ENCODE assay signal across 36 cellular contexts in the genomic region with DNA sequence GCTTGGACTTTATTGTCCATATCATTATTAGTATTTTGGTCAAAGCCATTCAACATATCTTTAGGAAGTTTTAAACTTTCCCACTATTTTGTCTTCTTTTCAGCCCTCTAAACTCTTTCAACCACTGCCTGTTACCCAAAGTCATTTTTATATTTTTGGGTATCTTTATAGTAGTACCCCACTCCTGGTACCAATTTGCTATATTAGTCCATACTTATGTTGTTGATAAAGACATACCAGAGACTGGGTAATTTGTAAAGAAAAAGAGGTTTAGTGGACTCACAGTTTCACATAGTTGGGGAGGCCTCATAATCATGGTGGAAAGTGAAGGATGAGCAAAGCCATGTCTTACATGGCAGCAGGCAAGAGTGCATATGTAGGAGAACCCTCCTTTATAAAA.
DNase-seq lines count a peak whose midpoint lies in the region; ATAC-seq, FAIRE-seq and TF ChIP-seq lines count a peak whose summit lies in the region.
"Had no signal": no experiment of that assay in that cellular context is flagged by ENCODE, and none has a peak within 500 bp of the region (broad histone marks: within the 10 kb centered on the region; RNA-seq: fewer than 3 reads in every experiment).

No MANE protein-coding gene starts in this region.

- in situ Hi-C loops in K562 (cut with MboI): no loop called here

- ATAC-seq in K562 (no peak), GM19035 (IDR thresholded peaks at IDR 0.05; ENCODE audit: unreplicated experiment) (no peak)
- ATAC-seq in CD8-positive, alpha-beta T cell: no peak
- ATAC-seq: A549 had no signal

- H3K9me3 Mint-ChIP-seq in astrocyte (ENCODE audit: unreplicated experiment): peaks cover 10% of the 10 kb centered on the region
- peaks cover 6% of the 10 kb centered on the region for H3K9me3 Mint-ChIP-seq in CD8-positive, alpha-beta T cell
- peaks cover 0 to 2% (median 0%) of the 10 kb centered on the region in 6 donors for H3K9me3 Mint-ChIP-seq in immature natural killer cell

- H3K27me3 ChIP-seq in astrocyte (ENCODE audit: insufficient read depth, low read length) (no peaks in the 10 kb centered on the region), K562 (ENCODE audit: control insufficient read depth in 2 of 2, insufficient read depth in 2 of 2, low read length in 2 of 2) (no peaks in the 10 kb centered on the region)
- no peaks in the 10 kb centered on the region for H3K27me3 ChIP-seq in CD8-positive, alpha-beta T cell (ENCODE audit: insufficient read depth, low read length)
- H3K27me3 ChIP-seq: BE2C had no signal

- no peak for DNase-seq in astrocyte (ENCODE audit: low read depth)
- DNase-seq in K562 (ENCODE audit: extremely low read depth in 1 of 4, low spot score in 3 of 4): no peak
- DNase-seq in CD8-positive, alpha-beta T cell: no peak
- DNase-seq in kidney glomerular epithelial cell (lab: John Stamatoyannopoulos, UW): no peak
- no peak for DNase-seq in immature natural killer cell
- DNase-seq: 8988T; ACHN; AML-193; BE2C; C1 segment of cervical spinal cord; Caco-2; Calu3; CD4-positive, alpha-beta memory T cell; CD4-positive, alpha-beta T cell; CD4-positive, CD25-positive, alpha-beta regulatory T cell; CD8-positive, alpha-beta memory T cell; COR-L47; DMS 273 treated with DMSO at 0.1 percent for 48 hours; DMS153; DMS53; DMS79; DMS79 treated with DMSO at 0.1 percent for 48 hours; DND-41; EL had no signal

- no peak for TF ChIP-seq POLR2A in K562 (conservative IDR thresholded peaks at IDR 0.05)

- H3K27ac ChIP-seq in HEK293 (ENCODE audit: extremely low read depth, low read depth, low read length) (no peak overlapping the region), astrocyte (ENCODE audit: low read depth, low read length) (no peak overlapping the region), K562 (ENCODE audit: extremely low read depth, low read depth, low read length) (no peak overlapping the region)
- H3K27ac ChIP-seq in CD8-positive, alpha-beta T cell (ENCODE audit: low read depth, low read length): no peak overlapping the region
- H3K27ac ChIP-seq: 22Rv1; A549; BLaER1; BLaER1 treated with 17β-estradiol and CSF1 and Interleukin-3, amounts not matched to agents 10 nM and 100 nM; C4-2B had no signal

- H3K9ac ChIP-seq in astrocyte (ENCODE audit: low read length) (no peak overlapping the region), K562 (ENCODE audit: insufficient read depth in 1 of 2, low read depth in 2 of 2, low read length in 2 of 2) (no peak overlapping the region)
- H3K9ac ChIP-seq: BLaER1; BLaER1 treated with 17β-estradiol and CSF1 and Interleukin-3, amounts not matched to agents 10 nM and 100 nM had no signal

- no peaks in the 10 kb centered on the region for H3K27me3 Mint-ChIP-seq in astrocyte (ENCODE audit: low read depth, unreplicated experiment)
- no peaks in the 10 kb centered on the region for H3K27me3 Mint-ChIP-seq in CD8-positive, alpha-beta T cell (ENCODE audit: low read depth)
- H3K27me3 Mint-ChIP-seq in immature natural killer cell (ENCODE audit: low read depth in 3 of 3): peaks cover 0 to 3% (median 0%) of the 10 kb centered on the region in 3 donors
- H3K27me3 Mint-ChIP-seq: B cell; CD4-positive, alpha-beta memory T cell; CD4-positive, alpha-beta T cell; CD4-positive, CD25-positive, alpha-beta regulatory T cell; CD8-positive, alpha-beta memory T cell had no signal

- H3K4me3 ChIP-seq in HEK293 (ENCODE audit: low read depth, low read length) (no peak overlapping the region), astrocyte (ENCODE audit: insufficient read depth, low read depth, low read length) (no peak overlapping the region), K562 (no peak overlapping the region)
- no peak overlapping the region for H3K4me3 ChIP-seq in CD8-positive, alpha-beta T cell (ENCODE audit: low read depth, low read length)
- H3K4me3 ChIP-seq: A549; BLaER1; BLaER1 treated with 17β-estradiol and CSF1 and Interleukin-3, amounts not matched to agents 10 nM and 100 nM had no signal

- H3K9me1 ChIP-seq in K562 (ENCODE audit: control insufficient read depth, insufficient read depth, low read length): no peaks in the 10 kb centered on the region

- H3K4me3 Mint-ChIP-seq in astrocyte (ENCODE audit: unreplicated experiment) (no peak overlapping the region), immature natural killer cell (no peak overlapping the region)
- H3K4me3 Mint-ChIP-seq in CD8-positive, alpha-beta T cell: no peak overlapping the region
- H3K4me3 Mint-ChIP-seq: B cell; CD14-positive monocyte; CD4-positive, alpha-beta memory T cell; CD4-positive, alpha-beta T cell; CD4-positive, CD25-positive, alpha-beta regulatory T cell; CD8-positive, alpha-beta memory T cell had no signal

- H4K20me1 ChIP-seq in astrocyte (ENCODE audit: insufficient read depth, low read length) (no peaks in the 10 kb centered on the region), K562 (replicated peaks; ENCODE audit: control insufficient read depth, insufficient read depth, low read length) (no peaks in the 10 kb centered on the region)
- H4K20me1 ChIP-seq: BLaER1; BLaER1 treated with 17β-estradiol and CSF1 and Interleukin-3, amounts not matched to agents 10 nM and 100 nM had no signal

- H3K27ac Mint-ChIP-seq in astrocyte (ENCODE audit: unreplicated experiment) (no peak overlapping the region), immature natural killer cell (no peak overlapping the region)
- no peak overlapping the region for H3K27ac Mint-ChIP-seq in CD8-positive, alpha-beta T cell
- H3K27ac Mint-ChIP-seq: B cell; CD14-positive monocyte; CD4-positive, alpha-beta memory T cell; CD4-positive, alpha-beta T cell; CD4-positive, CD25-positive, alpha-beta regulatory T cell; CD8-positive, alpha-beta memory T cell had no signal

- no peaks in the 10 kb centered on the region for H3K4me1 Mint-ChIP-seq in astrocyte (ENCODE audit: low read depth, unreplicated experiment)
- H3K4me1 Mint-ChIP-seq in CD8-positive, alpha-beta T cell (ENCODE audit: low read depth): no peaks in the 10 kb centered on the region
- H3K4me1 Mint-ChIP-seq in immature natural killer cell: no peaks in the 10 kb centered on the region
- H3K4me1 Mint-ChIP-seq: B cell; CD14-positive monocyte; CD4-positive, alpha-beta memory T cell; CD4-positive, CD25-positive, alpha-beta regulatory T cell; CD8-positive, alpha-beta memory T cell had no signal

- no peak overlapping the region for H3K4me2 ChIP-seq in astrocyte (ENCODE audit: low read length)
- no peak overlapping the region for H3K4me2 ChIP-seq in K562 (ENCODE audit: insufficient read depth, low read length)
- H3K4me2 ChIP-seq: A549; BLaER1; BLaER1 treated with 17β-estradiol and CSF1 and Interleukin-3, amounts not matched to agents 10 nM and 100 nM had no signal

- TF ChIP-seq CTCF in HEK293 (tag by site-specific recombination; IDR thresholded peaks at IDR 0.05) (no peak), astrocyte (IDR thresholded peaks at IDR 0.05; ENCODE audit: insufficient read depth, low read depth, low read length) (no peak), K562 (IDR thresholded peaks at IDR 0.05 in 2 of 3, conservative IDR thresholded peaks at IDR 0.05 in 1 of 3; ENCODE audit: insufficient read depth in 2 of 3, low read depth in 1 of 3, low read length in 3 of 3) (no peak)
- no peak for TF ChIP-seq CTCF in CD8-positive, alpha-beta T cell (IDR thresholded peaks at IDR 0.05)

- no peaks in the 10 kb centered on the region for H3K79me2 ChIP-seq in astrocyte (ENCODE audit: insufficient read depth, low read length)
- H3K79me2 ChIP-seq in K562 (ENCODE audit: control insufficient read depth, insufficient read depth, low read length): no peaks in the 10 kb centered on the region

- CTCF ChIA-PET in HEK293 (lab: Yijun Ruan, JAX): no interaction called here
- CTCF ChIA-PET in K562 (lab: Yijun Ruan, JAX; ENCODE audit: low intra/inter-chr PET ratio): no interaction called here
- CTCF ChIA-PET in CD8-positive, alpha-beta T cell (lab: Charles Lee): no interaction called here

- no peak for TF ChIP-seq RAD21 in K562 (CRISPR knock-in tag; conservative IDR thresholded peaks at IDR 0.05 in 1 of 2, IDR thresholded peaks at IDR 0.05 in 1 of 2)

- H3K36me3 Mint-ChIP-seq in astrocyte (ENCODE audit: low read depth, unreplicated experiment): no peaks in the 10 kb centered on the region
- H3K36me3 Mint-ChIP-seq in CD8-positive, alpha-beta T cell: no peaks in the 10 kb centered on the region
- H3K36me3 Mint-ChIP-seq in immature natural killer cell: no peaks in the 10 kb centered on the region
- H3K36me3 Mint-ChIP-seq: CD14-positive monocyte; CD4-positive, alpha-beta memory T cell; CD4-positive, CD25-positive, alpha-beta regulatory T cell; CD8-positive, alpha-beta memory T cell had no signal

- peaks cover 5% of the 10 kb centered on the region; the same call in 1 of the 2 replicates for H3K9me3 ChIP-seq in HEK293 (ENCODE audit: control insufficient read depth, insufficient read depth, low read depth, low read length)
- H3K9me3 ChIP-seq in astrocyte (ENCODE audit: insufficient read depth, low read depth, low read length): no peaks in the 10 kb centered on the region
- H3K9me3 ChIP-seq in K562 (replicated peaks; ENCODE audit: control insufficient read depth, insufficient read depth, low read depth, low read length): no peaks in the 10 kb centered on the region
- no peaks in the 10 kb centered on the region for H3K9me3 ChIP-seq in CD8-positive, alpha-beta T cell (ENCODE audit: low read length)
- H3K9me3 ChIP-seq: A549, BE2C, Caco-2 had no signal

- H3K4me1 ChIP-seq in HEK293 (ENCODE audit: control insufficient read depth, insufficient read depth, low read length) (no peaks in the 10 kb centered on the region), astrocyte (ENCODE audit: insufficient read depth, low read length) (no peaks in the 10 kb centered on the region), K562 (replicated peaks in 1 of 2; ENCODE audit: control insufficient read depth in 2 of 2, insufficient read depth in 2 of 2, low read length in 2 of 2) (no peaks in the 10 kb centered on the region)
- no peaks in the 10 kb centered on the region for H3K4me1 ChIP-seq in CD8-positive, alpha-beta T cell (ENCODE audit: insufficient read depth, low read length)
- H3K4me1 ChIP-seq: A549; BE2C; BLaER1; BLaER1 treated with 17β-estradiol and CSF1 and Interleukin-3, amounts not matched to agents 10 nM and 100 nM; Caco-2 had no signal

- TF ChIP-seq EP300 in K562 (IDR thresholded peaks at IDR 0.05; ENCODE audit: low read length): no peak

- intact Hi-C loops in K562 (cut with micrococcal nuclease): no loop called here
- intact Hi-C loops in CD8-positive, alpha-beta T cell (cut with DNase I, micrococcal nuclease): no loop called here

- no TSS peak for BruUV-seq in K562 (replicated peaks; lab: Mats Ljungman, UMichigan)

- FAIRE-seq in astrocyte (lab: Jason Lieb, UNC) (peak; percentile 55), K562 (lab: Jason Lieb, UNC) (no peak), colon (lab: Jason Lieb, UNC) (peak; percentile 5)
- FAIRE-seq: A204.1, A549, D721Med had no signal

- POLR2A ChIA-PET in HEK293 (lab: Yijun Ruan, JAX): no interaction called here
- POLR2A ChIA-PET in K562 (lab: Yijun Ruan, JAX): no interaction called here
- POLR2A ChIA-PET in CD8-positive, alpha-beta T cell (lab: Charles Lee): no interaction called here

- no peaks in the 10 kb centered on the region for H3K36me3 ChIP-seq in HEK293 (ENCODE audit: control insufficient read depth in 2 of 2, insufficient read depth in 1 of 2, low read length in 2 of 2)
- no peaks in the 10 kb centered on the region for H3K36me3 ChIP-seq in astrocyte (ENCODE audit: insufficient read depth, low read length)
- no peaks in the 10 kb centered on the region for H3K36me3 ChIP-seq in K562 (ENCODE audit: control insufficient read depth, insufficient read depth, low read length)
- H3K36me3 ChIP-seq in CD8-positive, alpha-beta T cell (ENCODE audit: insufficient read depth, low read length): no peaks in the 10 kb centered on the region
- H3K36me3 ChIP-seq: BE2C; BLaER1; BLaER1 treated with 17β-estradiol and CSF1 and Interleukin-3, amounts not matched to agents 10 nM and 100 nM had no signal

- H2AFZ ChIP-seq in astrocyte (ENCODE audit: low read depth, low read length) (no peak overlapping the region), K562 (ENCODE audit: low read depth, low read length) (no peak overlapping the region)
